ENCODE assay signal across 1 cellular context in genomic region chrX:57565198-57565597, GRCh38.
TF ChIP-seq lines count a peak whose summit lies in the region.

No MANE protein-coding gene starts in this region.

TF ChIP-seq in GM23338, 12 proteins besides CTCF, POLR2A, EP300 and RAD21 (continued from another document):
- TF ChIP-seq ZNF462 (CRISPR knock-in tag; IDR thresholded peaks at IDR 0.05): no peak
- TF ChIP-seq POLR2AphosphoS5 (IDR thresholded peaks at IDR 0.05; ENCODE audit: low read depth): no peak
- TF ChIP-seq ZNF331 (CRISPR knock-in tag; IDR thresholded peaks at IDR 0.05; ENCODE audit: low read depth): no peak
- TF ChIP-seq CREB1 (CRISPR knock-in tag; IDR thresholded peaks at IDR 0.05; ENCODE audit: low read depth): no peak
